In the genomic region with DNA sequence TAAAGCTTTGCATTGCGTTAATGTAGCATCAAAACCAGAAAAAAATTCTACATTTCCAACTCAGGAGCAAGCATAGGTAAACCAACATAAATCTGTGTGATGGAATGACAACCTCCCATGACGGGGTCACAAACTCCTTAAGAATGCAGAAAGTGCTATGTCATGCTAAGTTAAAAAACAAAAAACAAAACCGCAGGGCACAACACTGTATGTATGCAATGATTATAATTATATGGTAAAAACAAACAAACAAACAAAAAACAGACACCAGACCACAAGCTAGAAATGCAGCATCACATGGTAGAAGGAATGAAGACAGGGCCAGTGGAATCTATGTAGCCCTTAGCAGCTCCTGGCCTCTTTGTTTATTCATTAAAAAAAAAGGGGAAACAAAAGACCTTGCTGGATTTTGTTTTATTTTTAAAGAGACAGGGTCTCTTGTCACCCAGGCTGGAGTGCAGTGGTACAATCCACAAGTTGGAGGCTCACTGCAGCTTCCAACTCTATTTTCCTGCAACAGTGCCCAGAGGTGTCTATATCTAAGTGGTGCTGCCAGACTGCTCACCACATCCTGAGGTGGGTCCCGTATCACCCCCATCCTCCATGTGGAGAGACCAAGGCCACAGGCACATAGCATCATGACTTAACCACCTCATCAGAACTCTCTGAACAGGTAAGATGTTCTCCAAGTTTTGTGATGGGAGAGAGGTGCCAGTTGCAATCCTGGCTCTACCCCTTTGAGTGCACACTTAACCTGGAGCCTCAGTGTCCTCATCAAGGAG, we compare ENCODE assay signal across 13 cellular contexts.
DNase-seq lines count a peak whose midpoint lies in the region; ATAC-seq lines count a peak whose summit lies in the region.
"Had no signal": no experiment of that assay in that cellular context is flagged by ENCODE, and none has a peak within 500 bp of the region (broad histone marks: within the 10 kb centered on the region; RNA-seq: fewer than 3 reads in every experiment).

No MANE protein-coding gene starts in this region.

- H3K36me3 Mint-ChIP-seq in stimulated activated naive CD8-positive, alpha-beta T cell treated with anti-CD3 and anti-CD28 coated beads, Interleukin-15, Interleukin-2, amounts not matched to agents 100 ng/mL and 50 ng/mL, for 24 hours (ENCODE audit: low read depth), result peaks cover 41% of the 10 kb centered on the region
- peaks cover 12% of the 10 kb centered on the region for H3K36me3 Mint-ChIP-seq in activated naive CD8-positive, alpha-beta T cell

- no peaks in the 10 kb centered on the region for H3K27me3 Mint-ChIP-seq in stimulated activated naive CD8-positive, alpha-beta T cell treated with anti-CD3 and anti-CD28 coated beads, Interleukin-15, Interleukin-2, amounts not matched to agents 100 ng/mL and 50 ng/mL, for 24 hours
- no peaks in the 10 kb centered on the region for H3K27me3 Mint-ChIP-seq in activated naive CD8-positive, alpha-beta T cell

- H3K4me3 Mint-ChIP-seq in stimulated activated naive CD8-positive, alpha-beta T cell treated with anti-CD3 and anti-CD28 coated beads, Interleukin-15, Interleukin-2, amounts not matched to agents 100 ng/mL and 50 ng/mL, for 24 hours, result no peak overlapping the region
- H3K4me3 Mint-ChIP-seq in activated naive CD8-positive, alpha-beta T cell, result peak overlapping the region; percentile 46

- H3K4me1 Mint-ChIP-seq in stimulated activated naive CD8-positive, alpha-beta T cell treated with anti-CD3 and anti-CD28 coated beads, Interleukin-15, Interleukin-2, amounts not matched to agents 100 ng/mL and 50 ng/mL, for 24 hours (ENCODE audit: low read depth), result peaks cover 89% of the 10 kb centered on the region
- H3K4me1 Mint-ChIP-seq in activated naive CD8-positive, alpha-beta T cell (ENCODE audit: low read depth), result peaks cover 91% of the 10 kb centered on the region

- ATAC-seq in stimulated activated naive CD8-positive, alpha-beta T cell treated with anti-CD3 and anti-CD28 coated beads, Interleukin-15, Interleukin-2, amounts not matched to agents 100 U/mL and 50 U/mL, for 24 hours, result no peak
- ATAC-seq in GM18498 (IDR thresholded peaks at IDR 0.05; ENCODE audit: unreplicated experiment), result no peak
- ATAC-seq: esophagus mucosa had no signal

- DNase-seq in stimulated activated naive CD8-positive, alpha-beta T cell treated with anti-CD3 and anti-CD28 coated beads, Interleukin-15, Interleukin-2, amounts not matched to agents 100 U/mL and 50 U/mL, for 24 hours, result no peak
- DNase-seq in mesenteric fat pad (ENCODE audit: low spot score), result peak; percentile 9
- DNase-seq in SKM-1 (lab: John Stamatoyannopoulos, UW; ENCODE audit: unreplicated experiment), result no peak
- DNase-seq in GOT3 (lab: John Stamatoyannopoulos, UW), result no peak
- no peak for DNase-seq in iPS-NIHi7 (ENCODE audit: extremely low spot score)
- DNase-seq: activated effector memory CD4-positive, alpha-beta T cell treated with Interleukin-2 at 50 U/mL for 16 hours; GM23248; stimulated activated CD4-positive, alpha-beta T cell treated with anti-CD3 and anti-CD28 coated beads, Interleukin-15, amount 100 ng/mL, for 24 hours; WERI-Rb-1 had no signal

- peak overlapping the region; percentile 58 for H3K27ac Mint-ChIP-seq in stimulated activated naive CD8-positive, alpha-beta T cell treated with anti-CD3 and anti-CD28 coated beads, Interleukin-15, Interleukin-2, amounts not matched to agents 100 ng/mL and 50 ng/mL, for 24 hours
- peak overlapping the region; percentile 93 for H3K27ac Mint-ChIP-seq in activated naive CD8-positive, alpha-beta T cell

- H3K9me3 Mint-ChIP-seq in stimulated activated naive CD8-positive, alpha-beta T cell treated with anti-CD3 and anti-CD28 coated beads, Interleukin-15, Interleukin-2, amounts not matched to agents 100 ng/mL and 50 ng/mL, for 24 hours, result no peaks in the 10 kb centered on the region
- H3K9me3 Mint-ChIP-seq in activated naive CD8-positive, alpha-beta T cell (ENCODE audit: low read depth), result no peaks in the 10 kb centered on the region
